17 cellular contexts compared by ENCODE assay signal in genomic region chr17:31251618-31252328, GRCh38. TPM values are rescaled to one million over a fixed set of nuclear protein-coding genes. Genes with fewer than 3 reads are reported as not detected.
"Had no signal": no experiment of that assay in that cellular context is flagged by ENCODE, and none has a peak within 500 bp of the region (broad histone marks: within the 10 kb centered on the region; RNA-seq: fewer than 3 reads in every experiment).

No MANE protein-coding gene starts in this region.

- ATAC-seq: activated T-cell treated with anti-CD3 and anti-CD28 coated beads, Interleukin-2, amount 50 U/mL, for 72 hours; stimulated activated effector memory CD8-positive, alpha-beta T cell treated with anti-CD3 and anti-CD28 coated beads, Interleukin-12 subunit alpha, Interleukin-12 subunit beta, amount 100 ng/mL, for 72 hours had no signal

- H3K4me1 ChIP-seq: colonic mucosa had no signal

- H3K4me3 ChIP-seq: ascending aorta, cardiac muscle cell, colonic mucosa, heart right ventricle, ovary, smooth muscle cell, tibial nerve had no signal

- H3K27me3 ChIP-seq: ascending aorta, cardiac muscle cell, colonic mucosa, heart right ventricle, ovary, tibial nerve had no signal

- H3K36me3 ChIP-seq: colonic mucosa, ovary had no signal

- H3K4me2 ChIP-seq: smooth muscle cell had no signal

- H3K27ac ChIP-seq: cardiac muscle cell, colonic mucosa, ovary had no signal

- DNase-seq: activated CD4-positive, alpha-beta memory T cell treated with anti-CD3 and anti-CD28 coated beads, Interleukin-2, amount 10 ng/mL, durations not matched to agents 7 days and 5 days; activated CD4-positive, alpha-beta T cell treated with anti-CD3 and anti-CD28 coated beads for 1 hour; activated gamma-delta T cell treated with Interleukin-2 at 50 U/mL for 16 hours; activated naive CD8-positive, alpha-beta T cell treated with anti-CD3 and anti-CD28 coated beads for 36 hours; activated T-cell treated with anti-CD3 and anti-CD28 coated beads, Interleukin-2, amount 50 U/mL, for 72 hours; colonic mucosa; effector CD4-positive, alpha-beta T cell; heart right ventricle; left ventricle myocardium superior; ovary had no signal

- H3K9me3 ChIP-seq: ascending aorta, colonic mucosa, heart right ventricle, ovary, tibial nerve had no signal

RNA-seq across cellular contexts. Expression of gene OMG, which starts 45.3 kb away (rescaled TPM):
- total RNA-seq: ascending aorta, cardiac muscle cell, smooth muscle cell, tibial nerve had no signal
- polyA plus RNA-seq: keratinocyte, neural cell had no signal
